Comparison of ENCODE assay signal across 1 cellular context in the genomic region with DNA sequence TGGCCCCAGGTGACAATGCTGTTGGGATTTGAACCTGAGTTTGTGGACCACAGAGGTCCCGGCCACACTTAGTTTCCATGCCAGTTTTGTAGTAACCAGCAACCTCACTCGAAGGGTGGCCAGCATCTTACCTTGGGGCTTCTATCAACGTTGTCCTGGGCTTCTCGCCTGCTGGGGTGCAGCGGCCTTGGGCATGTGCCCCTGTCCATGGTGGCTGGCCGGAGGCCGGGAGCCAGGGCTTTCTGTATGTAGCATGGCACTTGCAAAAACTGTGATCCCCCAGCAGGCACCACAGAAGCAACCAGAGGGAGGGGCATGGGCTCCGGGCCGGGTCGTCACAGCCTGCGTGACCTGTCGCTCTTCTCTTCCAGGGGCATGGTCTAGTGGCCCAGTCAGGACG.
A peak's percentile ranks its signal among the peaks of the same experiment; 100 is the strongest.
TF ChIP-seq lines count a peak whose summit lies in the region.

No MANE protein-coding gene starts in this region.

TF ChIP-seq in HepG2, 621 proteins besides CTCF, POLR2A, EP300 and RAD21 (continued from another document):
- TF ChIP-seq, protein P1, sequence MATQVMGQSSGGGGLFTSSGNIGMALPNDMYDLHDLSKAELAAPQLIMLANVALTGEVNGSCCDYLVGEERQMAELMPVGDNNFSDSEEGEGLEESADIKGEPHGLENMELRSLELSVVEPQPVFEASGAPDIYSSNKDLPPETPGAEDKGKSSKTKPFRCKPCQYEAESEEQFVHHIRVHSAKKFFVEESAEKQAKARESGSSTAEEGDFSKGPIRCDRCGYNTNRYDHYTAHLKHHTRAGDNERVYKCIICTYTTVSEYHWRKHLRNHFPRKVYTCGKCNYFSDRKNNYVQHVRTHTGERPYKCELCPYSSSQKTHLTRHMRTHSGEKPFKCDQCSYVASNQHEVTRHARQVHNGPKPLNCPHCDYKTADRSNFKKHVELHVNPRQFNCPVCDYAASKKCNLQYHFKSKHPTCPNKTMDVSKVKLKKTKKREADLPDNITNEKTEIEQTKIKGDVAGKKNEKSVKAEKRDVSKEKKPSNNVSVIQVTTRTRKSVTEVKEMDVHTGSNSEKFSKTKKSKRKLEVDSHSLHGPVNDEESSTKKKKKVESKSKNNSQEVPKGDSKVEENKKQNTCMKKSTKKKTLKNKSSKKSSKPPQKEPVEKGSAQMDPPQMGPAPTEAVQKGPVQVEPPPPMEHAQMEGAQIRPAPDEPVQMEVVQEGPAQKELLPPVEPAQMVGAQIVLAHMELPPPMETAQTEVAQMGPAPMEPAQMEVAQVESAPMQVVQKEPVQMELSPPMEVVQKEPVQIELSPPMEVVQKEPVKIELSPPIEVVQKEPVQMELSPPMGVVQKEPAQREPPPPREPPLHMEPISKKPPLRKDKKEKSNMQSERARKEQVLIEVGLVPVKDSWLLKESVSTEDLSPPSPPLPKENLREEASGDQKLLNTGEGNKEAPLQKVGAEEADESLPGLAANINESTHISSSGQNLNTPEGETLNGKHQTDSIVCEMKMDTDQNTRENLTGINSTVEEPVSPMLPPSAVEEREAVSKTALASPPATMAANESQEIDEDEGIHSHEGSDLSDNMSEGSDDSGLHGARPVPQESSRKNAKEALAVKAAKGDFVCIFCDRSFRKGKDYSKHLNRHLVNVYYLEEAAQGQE (IDR thresholded peaks at IDR 0.05; ENCODE audit: borderline replicate concordance in 1 of 2, low read depth in 1 of 2, low read length in 2 of 2): peak; percentile 11 to 78
- TF ChIP-seq, protein P2, sequence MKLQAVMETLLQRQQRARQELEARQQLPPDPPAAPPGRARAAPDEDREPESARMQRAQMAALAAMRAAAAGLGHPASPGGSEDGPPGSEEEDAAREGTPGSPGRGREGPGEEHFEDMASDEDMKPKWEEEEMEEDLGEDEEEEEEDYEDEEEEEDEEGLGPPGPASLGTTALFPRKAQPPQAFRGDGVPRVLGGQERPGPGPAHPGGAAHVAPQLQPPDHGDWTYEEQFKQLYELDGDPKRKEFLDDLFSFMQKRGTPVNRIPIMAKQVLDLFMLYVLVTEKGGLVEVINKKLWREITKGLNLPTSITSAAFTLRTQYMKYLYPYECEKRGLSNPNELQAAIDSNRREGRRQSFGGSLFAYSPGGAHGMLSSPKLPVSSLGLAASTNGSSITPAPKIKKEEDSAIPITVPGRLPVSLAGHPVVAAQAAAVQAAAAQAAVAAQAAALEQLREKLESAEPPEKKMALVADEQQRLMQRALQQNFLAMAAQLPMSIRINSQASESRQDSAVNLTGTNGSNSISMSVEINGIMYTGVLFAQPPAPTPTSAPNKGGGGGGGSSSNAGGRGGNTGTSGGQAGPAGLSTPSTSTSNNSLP (IDR thresholded peaks at IDR 0.05; ENCODE audit: low read depth, low read length): no peak
- TF ChIP-seq MBNL3 (CRISPR knock-in tag; conservative IDR thresholded peaks at IDR 0.05): no peak
